In genomic region chr11:134475951-134476350, GRCh38 we compare ENCODE assay signal across 34 cellular contexts.
"Had no signal": no experiment of that assay in that cellular context is flagged by ENCODE, and none has a peak within 500 bp of the region (broad histone marks: within the 10 kb centered on the region; RNA-seq: fewer than 3 reads in every experiment).

No MANE protein-coding gene starts in this region.

- H3K4me3 Mint-ChIP-seq: activated CD4-positive, alpha-beta T cell treated with anti-CD3 and anti-CD28 coated beads for 36 hours; activated CD4-positive, alpha-beta T cell treated with anti-CD3 and anti-CD28 coated beads, Interleukin-2, amount 10 ng/mL, durations not matched to agents 24 days and 14 days; activated CD8-positive, alpha-beta T cell treated with anti-CD3 and anti-CD28 coated beads for 36 hours; activated naive CD4-positive, alpha-beta T cell treated with anti-CD3 and anti-CD28 coated beads for 36 hours; activated naive CD4-positive, alpha-beta T cell treated with anti-CD3 and anti-CD28 coated beads, Interleukin-2, amount 50 U/mL, for 24 hours; activated naive CD8-positive, alpha-beta T cell treated with anti-CD3 and anti-CD28 coated beads for 36 hours; activated naive CD8-positive, alpha-beta T cell treated with anti-CD3 and anti-CD28 coated beads, Interleukin-2, amount 50 U/mL, for 24 hours; activated T-cell treated with anti-CD3 and anti-CD28 coated beads, Interleukin-2, amount 50 U/mL, for 4 hours; activated T-helper 1 cell treated with anti-CD3 and anti-CD28 coated beads, Interleukin-12 subunit alpha, Interleukin-12 subunit beta, Interleukin-2, Interleukin-4 antibody, amounts not matched to agents 30 ng/mL and 10 ng/mL and 1 ng/mL, durations not matched to agents 14 hours and 24 hours and 36 hours; effector memory CD8-positive, alpha-beta T cell; T-helper 17 cell; T-helper 2 cell treated with Interferon-gamma antibody and Interleukin-4, amounts not matched to agents 5 μg/mL and 100 μg/mL, for 36 hours had no signal

- DNase-seq: activated CD4-positive, alpha-beta T cell treated with anti-CD3 and anti-CD28 coated beads, Interleukin-2, amount 50 U/mL, for 4 hours; activated CD4-positive, CD25-positive, alpha-beta regulatory T cell; activated CD4-positive, CD25-positive, alpha-beta regulatory T cell treated with anti-CD3 and anti-CD28 coated beads, Interleukin-2, amount 50 U/mL, for 72 hours; activated CD8-positive, alpha-beta memory T cell treated with anti-CD3 and anti-CD28 coated beads for 24 hours; activated effector memory CD4-positive, alpha-beta T cell treated with anti-CD3 and anti-CD28 coated beads, Interleukin-2, amount 50 U/mL, for 16 hours; activated naive CD8-positive, alpha-beta T cell treated with anti-CD3 and anti-CD28 coated beads for 36 hours; activated naive CD8-positive, alpha-beta T cell treated with anti-CD3 and anti-CD28 coated beads, Interleukin-2, amount 50 U/mL, for 24 hours; activated T-cell treated with anti-CD3 and anti-CD28 coated beads, Interleukin-2, amount 50 U/mL, for 4 hours; amygdala; aorta; body of pancreas; caudate nucleus; cortex of kidney; dermis blood vessel endothelial cell; effector CD4-positive, alpha-beta T cell; effector memory CD8-positive, alpha-beta T cell; glutamatergic neuron; heart left ventricle; T-helper 1 cell; T-helper 17 cell; T1000 had no signal

- H3K4me1 ChIP-seq: adrenal gland, body of pancreas, heart left ventricle had no signal

- H3K9me3 ChIP-seq: adrenal gland, body of pancreas, heart left ventricle had no signal

- H3K27ac ChIP-seq: adrenal gland, body of pancreas, heart left ventricle had no signal

- H3K4me1 Mint-ChIP-seq: activated CD4-positive, alpha-beta T cell treated with anti-CD3 and anti-CD28 coated beads for 36 hours; activated CD4-positive, alpha-beta T cell treated with anti-CD3 and anti-CD28 coated beads, Interleukin-2, amount 10 ng/mL, durations not matched to agents 24 days and 14 days; activated naive CD4-positive, alpha-beta T cell treated with anti-CD3 and anti-CD28 coated beads, Interleukin-2, amount 50 U/mL, for 24 hours; activated naive CD8-positive, alpha-beta T cell treated with anti-CD3 and anti-CD28 coated beads for 36 hours; activated naive CD8-positive, alpha-beta T cell treated with anti-CD3 and anti-CD28 coated beads, Interleukin-2, amount 50 U/mL, for 24 hours had no signal

- H3K36me3 Mint-ChIP-seq: activated naive CD4-positive, alpha-beta T cell treated with anti-CD3 and anti-CD28 coated beads, Interleukin-2, amount 50 U/mL, for 24 hours; activated naive CD8-positive, alpha-beta T cell treated with anti-CD3 and anti-CD28 coated beads for 36 hours had no signal

- H3K36me3 ChIP-seq: adrenal gland, heart left ventricle had no signal

- H3K4me3 ChIP-seq: adrenal gland, body of pancreas, heart left ventricle had no signal

- H3K27me3 ChIP-seq: adrenal gland, body of pancreas had no signal

- H3K9me3 Mint-ChIP-seq: activated CD4-positive, alpha-beta T cell treated with anti-CD3 and anti-CD28 coated beads, Interleukin-2, amount 10 ng/mL, durations not matched to agents 24 days and 14 days; activated CD8-positive, alpha-beta T cell treated with anti-CD3 and anti-CD28 coated beads for 36 hours; activated naive CD4-positive, alpha-beta T cell treated with anti-CD3 and anti-CD28 coated beads for 36 hours; activated naive CD4-positive, alpha-beta T cell treated with anti-CD3 and anti-CD28 coated beads, Interleukin-2, amount 50 U/mL, for 24 hours; activated naive CD8-positive, alpha-beta T cell treated with anti-CD3 and anti-CD28 coated beads for 36 hours; activated naive CD8-positive, alpha-beta T cell treated with anti-CD3 and anti-CD28 coated beads, Interleukin-2, amount 50 U/mL, for 24 hours; activated T-cell treated with anti-CD3 and anti-CD28 coated beads, Interleukin-2, amount 50 U/mL, for 4 hours; activated T-helper 1 cell treated with anti-CD3 and anti-CD28 coated beads, Interleukin-12 subunit alpha, Interleukin-12 subunit beta, Interleukin-2, Interleukin-4 antibody, amounts not matched to agents 30 ng/mL and 10 ng/mL and 1 ng/mL, durations not matched to agents 14 hours and 24 hours and 36 hours; activated T-helper 2 cell treated with anti-CD3 and anti-CD28 coated beads, Interferon-gamma antibody, Interleukin-2, Interleukin-4, amounts not matched to agents 10 μg/mL and 5 μg/mL and 100 μg/mL, durations not matched to agents 14 hours and 24 hours and 36 hours; effector memory CD8-positive, alpha-beta T cell; T-helper 2 cell treated with Interferon-gamma antibody and Interleukin-4, amounts not matched to agents 5 μg/mL and 100 μg/mL, for 36 hours had no signal

- FAIRE-seq: colon, endometrium, frontal cortex had no signal

- H3K27ac Mint-ChIP-seq: activated CD4-positive, alpha-beta T cell treated with anti-CD3 and anti-CD28 coated beads for 36 hours; activated CD4-positive, alpha-beta T cell treated with anti-CD3 and anti-CD28 coated beads, Interleukin-2, amount 10 ng/mL, durations not matched to agents 24 days and 14 days; activated CD8-positive, alpha-beta T cell treated with anti-CD3 and anti-CD28 coated beads for 36 hours; activated naive CD4-positive, alpha-beta T cell treated with anti-CD3 and anti-CD28 coated beads for 36 hours; activated naive CD4-positive, alpha-beta T cell treated with anti-CD3 and anti-CD28 coated beads, Interleukin-2, amount 50 U/mL, for 24 hours; activated naive CD8-positive, alpha-beta T cell treated with anti-CD3 and anti-CD28 coated beads for 36 hours; activated naive CD8-positive, alpha-beta T cell treated with anti-CD3 and anti-CD28 coated beads, Interleukin-2, amount 50 U/mL, for 24 hours; activated T-helper 1 cell treated with anti-CD3 and anti-CD28 coated beads, Interleukin-12 subunit alpha, Interleukin-12 subunit beta, Interleukin-2, Interleukin-4 antibody, amounts not matched to agents 30 ng/mL and 10 ng/mL and 1 ng/mL, durations not matched to agents 14 hours and 24 hours and 36 hours; activated T-helper 2 cell treated with anti-CD3 and anti-CD28 coated beads, Interferon-gamma antibody, Interleukin-2, Interleukin-4, amounts not matched to agents 10 μg/mL and 5 μg/mL and 100 μg/mL, durations not matched to agents 14 hours and 24 hours and 36 hours; effector memory CD8-positive, alpha-beta T cell; T-helper 17 cell; T-helper 2 cell treated with Interferon-gamma antibody and Interleukin-4, amounts not matched to agents 5 μg/mL and 100 μg/mL, for 36 hours had no signal

- ATAC-seq: activated CD4-positive, alpha-beta T cell treated with anti-CD3 and anti-CD28 coated beads for 36 hours; activated CD8-positive, alpha-beta T cell treated with anti-CD3 and anti-CD28 coated beads for 36 hours; activated naive CD8-positive, alpha-beta T cell treated with anti-CD3 and anti-CD28 coated beads, Interleukin-2, amount 50 U/mL, for 24 hours; activated T-cell treated with anti-CD3 and anti-CD28 coated beads, Interleukin-2, amount 50 U/mL, for 4 hours; body of pancreas; effector memory CD8-positive, alpha-beta T cell; esophagus mucosa; heart left ventricle; T-helper 17 cell had no signal
